Comparison of ENCODE assay signal across 1 cellular context in the genomic region with DNA sequence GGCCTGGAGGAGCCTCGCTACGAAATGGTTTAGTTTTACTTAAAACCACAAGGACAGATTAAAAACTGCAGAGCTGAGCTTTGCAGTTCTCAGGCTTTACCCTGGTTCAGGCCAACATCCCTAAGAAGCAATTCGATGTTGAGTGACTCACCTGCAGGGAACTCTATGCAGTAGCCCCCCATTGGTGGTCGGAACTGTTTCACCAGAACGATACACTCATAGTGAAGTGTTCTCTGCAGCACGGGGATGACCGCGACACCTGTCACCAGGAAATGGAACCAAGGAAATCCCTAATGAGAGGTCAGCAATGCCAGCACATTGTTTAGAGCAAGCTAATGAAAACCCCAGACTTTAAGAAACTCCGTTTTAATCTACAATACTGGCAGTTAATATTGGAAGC.
A peak's percentile ranks its signal among the peaks of the same experiment; 100 is the strongest.
TF ChIP-seq lines count a peak whose summit lies in the region.

No MANE protein-coding gene starts in this region.

TF ChIP-seq in HCT116, 20 proteins besides CTCF, POLR2A, EP300 and RAD21:
- peak; percentile 23; the same call in 1 of the 2 replicates for TF ChIP-seq FOSL1 (IDR thresholded peaks at IDR 0.05; ENCODE audit: low read depth)
- TF ChIP-seq SIN3A (IDR thresholded peaks at IDR 0.05; ENCODE audit: low read depth): no peak
